12 cellular contexts compared by ENCODE assay signal in genomic region chr6:129929433-129929832, GRCh38.
DNase-seq lines count a peak whose midpoint lies in the region; ATAC-seq and TF ChIP-seq lines count a peak whose summit lies in the region.
"Had no signal": no experiment of that assay in that cellular context is flagged by ENCODE, and none has a peak within 500 bp of the region (broad histone marks: within the 10 kb centered on the region; RNA-seq: fewer than 3 reads in every experiment).

No MANE protein-coding gene starts in this region.

- H3K36me3 ChIP-seq in sigmoid colon: no peaks in the 10 kb centered on the region

- no peak overlapping the region for H3K27ac ChIP-seq in CD4-positive, alpha-beta T cell (ENCODE audit: low read depth, low read length)
- H3K27ac ChIP-seq in sigmoid colon: no peak overlapping the region

- H3K4me3 Mint-ChIP-seq in CD4-positive, alpha-beta T cell: no peak overlapping the region
- H3K4me3 Mint-ChIP-seq: activated T-cell treated with anti-CD3 and anti-CD28 coated beads, Interleukin-2, amount 50 U/mL, for 72 hours; endodermal cell; mesothelial cell of epicardium had no signal

- no peaks in the 10 kb centered on the region for H3K4me1 Mint-ChIP-seq in CD4-positive, alpha-beta T cell (ENCODE audit: low read depth)
- H3K4me1 Mint-ChIP-seq: endodermal cell, mesothelial cell of epicardium had no signal

- no peak for TF ChIP-seq EP300 in sigmoid colon (IDR thresholded peaks at IDR 0.05)

- no peak for TF ChIP-seq POLR2A in sigmoid colon (IDR thresholded peaks at IDR 0.05)

- CTCF ChIA-PET in CD4-positive, alpha-beta T cell (lab: Charles Lee): no interaction called here

- H3K9me3 ChIP-seq in CD4-positive, alpha-beta T cell (ENCODE audit: control insufficient read depth, low read length): no peaks in the 10 kb centered on the region
- H3K9me3 ChIP-seq in sigmoid colon: no peaks in the 10 kb centered on the region

- H3K36me3 Mint-ChIP-seq in CD4-positive, alpha-beta T cell (ENCODE audit: low read depth): no peaks in the 10 kb centered on the region
- H3K36me3 Mint-ChIP-seq: mesothelial cell of epicardium had no signal

- POLR2A ChIA-PET in CD4-positive, alpha-beta T cell (lab: Charles Lee): no interaction called here

- peak; percentile 98 for ATAC-seq in SK-N-SH treated with all-trans-retinoic acid at 6 μM for 48 hours
- no peak for ATAC-seq in CD4-positive, alpha-beta T cell (ENCODE audit: poor library complexity)
- ATAC-seq: activated T-cell treated with anti-CD3 and anti-CD28 coated beads, Interleukin-2, amount 50 U/mL, for 72 hours had no signal

- TF ChIP-seq CTCF in fibroblast of the aortic adventitia (IDR thresholded peaks at IDR 0.05; ENCODE audit: insufficient read depth, low read length) (no peak), retinal pigment epithelial cell (conservative IDR thresholded peaks at IDR 0.05; ENCODE audit: low read depth, low read length) (no peak), sigmoid colon (IDR thresholded peaks at IDR 0.05) (no peak)
- no peak for TF ChIP-seq CTCF in CD4-positive, alpha-beta T cell (IDR thresholded peaks at IDR 0.05)

- H3K27ac Mint-ChIP-seq in CD4-positive, alpha-beta T cell: no peak overlapping the region
- H3K27ac Mint-ChIP-seq: activated T-cell treated with anti-CD3 and anti-CD28 coated beads, Interleukin-2, amount 50 U/mL, for 72 hours; endodermal cell; mesothelial cell of epicardium had no signal

- intact Hi-C loops in CD4-positive, alpha-beta T cell (cut with DNase I, micrococcal nuclease): no loop called here
- intact Hi-C loops in sigmoid colon (cut with DNase I): no loop called here

- DNase-seq in HPDE6-E6E7 (ENCODE audit: extremely low spot score) (peak; percentile 23), fibroblast of the aortic adventitia (ENCODE audit: low read depth) (peak; percentile 87), retinal pigment epithelial cell (ENCODE audit: low read depth) (peak; percentile 50), NCI-H1436 (lab: John Stamatoyannopoulos, UW) (no peak), sigmoid colon (no peak)
- DNase-seq in CD4-positive, alpha-beta T cell: no peak
- DNase-seq: activated T-cell treated with anti-CD3 and anti-CD28 coated beads, Interleukin-2, amount 50 U/mL, for 72 hours; endodermal cell; NCI-H2081 treated with DMSO at 0.1 percent for 48 hours; T-helper 2 cell had no signal

- H3K27me3 Mint-ChIP-seq in CD4-positive, alpha-beta T cell: no peaks in the 10 kb centered on the region

- 73 to 79% methylated on average over 1 of the region's 1 CpG for WGBS in sigmoid colon, 2 donors

- no peaks in the 10 kb centered on the region for H3K27me3 ChIP-seq in CD4-positive, alpha-beta T cell (ENCODE audit: control insufficient read depth, insufficient read depth, low read length)
- H3K27me3 ChIP-seq in sigmoid colon: no peaks in the 10 kb centered on the region

- H3K4me3 ChIP-seq in fibroblast of the aortic adventitia (ENCODE audit: low read depth, low read length) (no peak overlapping the region), retinal pigment epithelial cell (ENCODE audit: low read length) (no peak overlapping the region), sigmoid colon (no peak overlapping the region)

- H3K9me3 Mint-ChIP-seq in CD4-positive, alpha-beta T cell: no peaks in the 10 kb centered on the region
- H3K9me3 Mint-ChIP-seq: activated T-cell treated with anti-CD3 and anti-CD28 coated beads, Interleukin-2, amount 50 U/mL, for 72 hours; endodermal cell; mesothelial cell of epicardium had no signal

- H3K4me1 ChIP-seq in sigmoid colon: no peaks in the 10 kb centered on the region

TF ChIP-seq in SK-N-SH treated with all-trans-retinoic acid at 6 μM for 48 hours, 23 proteins besides CTCF, POLR2A, EP300 and RAD21:
- TF ChIP-seq OSR1 (CRISPR knock-in tag; IDR thresholded peaks at IDR 0.05) (no peak), ZNF565 (CRISPR knock-in tag; conservative IDR thresholded peaks at IDR 0.05; ENCODE audit: low read depth) (no peak), GLIS3 (CRISPR knock-in tag; IDR thresholded peaks at IDR 0.05) (no peak), ISL1 (CRISPR knock-in tag; IDR thresholded peaks at IDR 0.05) (no peak; the same call in 1 of the 2 replicates), ZNF70 (CRISPR knock-in tag; IDR thresholded peaks at IDR 0.05) (no peak), CSRNP3 (CRISPR knock-in tag; IDR thresholded peaks at IDR 0.05) (no peak), TCF4 (CRISPR knock-in tag; IDR thresholded peaks at IDR 0.05; ENCODE audit: borderline replicate concordance) (no peak), ZNF8 (CRISPR knock-in tag; IDR thresholded peaks at IDR 0.05) (no peak), ZFP30 (CRISPR knock-in tag; IDR thresholded peaks at IDR 0.05) (no peak), TSHZ2 (CRISPR knock-in tag; IDR thresholded peaks at IDR 0.05) (no peak)
- TF ChIP-seq, protein P1, sequence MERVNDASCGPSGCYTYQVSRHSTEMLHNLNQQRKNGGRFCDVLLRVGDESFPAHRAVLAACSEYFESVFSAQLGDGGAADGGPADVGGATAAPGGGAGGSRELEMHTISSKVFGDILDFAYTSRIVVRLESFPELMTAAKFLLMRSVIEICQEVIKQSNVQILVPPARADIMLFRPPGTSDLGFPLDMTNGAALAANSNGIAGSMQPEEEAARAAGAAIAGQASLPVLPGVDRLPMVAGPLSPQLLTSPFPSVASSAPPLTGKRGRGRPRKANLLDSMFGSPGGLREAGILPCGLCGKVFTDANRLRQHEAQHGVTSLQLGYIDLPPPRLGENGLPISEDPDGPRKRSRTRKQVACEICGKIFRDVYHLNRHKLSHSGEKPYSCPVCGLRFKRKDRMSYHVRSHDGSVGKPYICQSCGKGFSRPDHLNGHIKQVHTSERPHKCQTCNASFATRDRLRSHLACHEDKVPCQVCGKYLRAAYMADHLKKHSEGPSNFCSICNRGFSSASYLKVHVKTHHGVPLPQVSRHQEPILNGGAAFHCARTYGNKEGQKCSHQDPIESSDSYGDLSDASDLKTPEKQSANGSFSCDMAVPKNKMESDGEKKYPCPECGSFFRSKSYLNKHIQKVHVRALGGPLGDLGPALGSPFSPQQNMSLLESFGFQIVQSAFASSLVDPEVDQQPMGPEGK (CRISPR knock-in tag; IDR thresholded peaks at IDR 0.05; ENCODE audit: borderline replicate concordance): no peak
- TF ChIP-seq, protein P2, sequence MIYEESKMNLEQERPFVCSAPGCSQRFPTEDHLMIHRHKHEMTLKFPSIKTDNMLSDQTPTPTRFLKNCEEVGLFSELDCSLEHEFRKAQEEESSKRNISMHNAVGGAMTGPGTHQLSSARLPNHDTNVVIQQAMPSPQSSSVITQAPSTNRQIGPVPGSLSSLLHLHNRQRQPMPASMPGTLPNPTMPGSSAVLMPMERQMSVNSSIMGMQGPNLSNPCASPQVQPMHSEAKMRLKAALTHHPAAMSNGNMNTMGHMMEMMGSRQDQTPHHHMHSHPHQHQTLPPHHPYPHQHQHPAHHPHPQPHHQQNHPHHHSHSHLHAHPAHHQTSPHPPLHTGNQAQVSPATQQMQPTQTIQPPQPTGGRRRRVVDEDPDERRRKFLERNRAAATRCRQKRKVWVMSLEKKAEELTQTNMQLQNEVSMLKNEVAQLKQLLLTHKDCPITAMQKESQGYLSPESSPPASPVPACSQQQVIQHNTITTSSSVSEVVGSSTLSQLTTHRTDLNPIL (CRISPR knock-in tag; IDR thresholded peaks at IDR 0.05; ENCODE audit: low read depth): no peak

Comparison
In these comparisons a context has a peak if more than half of its experiments do, and no peak if none do; other contexts are left out.
1. DNase-seq: peak in HPDE6-E6E7 (single experiment), fibroblast of the aortic adventitia (single experiment) and retinal pigment epithelial cell (single experiment); none in NCI-H1436 (single experiment), CD4-positive, alpha-beta T cell (0 of 10) and sigmoid colon (single experiment).